ENCODE assay signal across 20 cellular contexts in the genomic region with DNA sequence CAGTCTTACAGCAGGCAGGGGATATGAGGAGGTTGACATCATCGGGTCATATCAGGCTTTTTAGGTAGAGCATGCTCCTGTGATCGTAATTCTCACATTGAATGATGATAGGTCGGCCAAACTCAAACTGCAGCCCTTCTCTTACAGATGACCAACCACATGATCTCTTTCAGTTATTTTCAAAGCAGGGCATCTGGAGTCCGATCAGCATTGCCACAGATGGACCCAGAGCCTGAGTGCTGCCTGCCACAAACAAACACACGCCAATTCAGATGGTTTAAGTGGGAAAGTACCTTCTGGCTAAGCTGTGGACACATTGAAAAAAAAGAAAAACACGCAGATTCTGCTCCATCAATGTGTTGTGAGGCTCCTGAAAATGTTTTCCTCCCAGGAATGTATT. TPM values are rescaled to one million over a fixed set of nuclear protein-coding genes. Genes with fewer than 3 reads are reported as not detected.
A peak's percentile ranks its signal among the peaks of the same experiment; 100 is the strongest.
DNase-seq lines count a peak whose midpoint lies in the region; ATAC-seq and TF ChIP-seq lines count a peak whose summit lies in the region.
"Had no signal": no experiment of that assay in that cellular context is flagged by ENCODE, and none has a peak within 500 bp of the region (broad histone marks: within the 10 kb centered on the region; RNA-seq: fewer than 3 reads in every experiment).

No MANE protein-coding gene starts in this region.

- peaks cover 20% of the 10 kb centered on the region for H3K36me3 ChIP-seq in BLaER1
- no peaks in the 10 kb centered on the region for H3K36me3 ChIP-seq in OCI-LY1 (ENCODE audit: insufficient read depth, low read length)
- no peaks in the 10 kb centered on the region for H3K36me3 ChIP-seq in gastroesophageal sphincter
- no peaks in the 10 kb centered on the region for H3K36me3 ChIP-seq in WERI-Rb-1
- H3K36me3 ChIP-seq: MG63 had no signal

- no peaks in the 10 kb centered on the region for H3K27me3 ChIP-seq in BLaER1
- H3K27me3 ChIP-seq in OCI-LY1 (ENCODE audit: insufficient read depth, low read length): no peaks in the 10 kb centered on the region
- no peaks in the 10 kb centered on the region for H3K27me3 ChIP-seq in gastroesophageal sphincter
- no peaks in the 10 kb centered on the region for H3K27me3 ChIP-seq in WERI-Rb-1 (ENCODE audit: insufficient read depth, low read depth, severe bottlenecking)
- H3K27me3 ChIP-seq: MG63 had no signal

- TF ChIP-seq CTCF in OCI-LY1 (IDR thresholded peaks at IDR 0.05; ENCODE audit: low read length) (no peak), gastroesophageal sphincter (IDR thresholded peaks at IDR 0.05) (no peak), WERI-Rb-1 (IDR thresholded peaks at IDR 0.05; ENCODE audit: low read depth, low read length) (no peak), type B pancreatic cell (conservative IDR thresholded peaks at IDR 0.05) (no peak), nephron progenitor cell (IDR thresholded peaks at IDR 0.05) (no peak)

- no peak overlapping the region; the same call in 1 of the 2 replicates for H3K9ac ChIP-seq in BLaER1
- H3K9ac ChIP-seq in OCI-LY1 (ENCODE audit: low read length): peak overlapping the region; percentile 82

- H2AFZ ChIP-seq in OCI-LY1 (ENCODE audit: low read length): no peak overlapping the region

- H3K27ac Mint-ChIP-seq in type B pancreatic cell (no peak overlapping the region), nephron progenitor cell (no peak overlapping the region)
- H3K27ac Mint-ChIP-seq: HFFc6 had no signal

- no peak for TF ChIP-seq EP300 in gastroesophageal sphincter (IDR thresholded peaks at IDR 0.05)

- H4K20me1 ChIP-seq in BLaER1 (peaks cover 26% of the 10 kb centered on the region), OCI-LY1 (ENCODE audit: insufficient read depth, low read length) (no peaks in the 10 kb centered on the region)

- no peaks in the 10 kb centered on the region for H3K9me2 ChIP-seq in OCI-LY1 (ENCODE audit: low read depth, low read length)

- H3K4me2 ChIP-seq in BLaER1 (peak overlapping the region; percentile 45), OCI-LY1 (ENCODE audit: low read length) (peak overlapping the region; percentile 85)

- no peak for ATAC-seq in gastroesophageal sphincter

- peaks cover 18% of the 10 kb centered on the region; the same call in 1 of the 2 replicates for H3F3A ChIP-seq in OCI-LY1 (ENCODE audit: insufficient read depth, low read length)

- H3K27me3 Mint-ChIP-seq in type B pancreatic cell: peaks cover 18% of the 10 kb centered on the region
- no peaks in the 10 kb centered on the region for H3K27me3 Mint-ChIP-seq in nephron progenitor cell (ENCODE audit: low read depth, poor library complexity)

- H3K36me3 Mint-ChIP-seq in type B pancreatic cell (no peaks in the 10 kb centered on the region), nephron progenitor cell (ENCODE audit: low read depth) (no peaks in the 10 kb centered on the region)

- H3K4me3 ChIP-seq in BLaER1 (no peak overlapping the region), OCI-LY1 (ENCODE audit: low read depth, low read length, poor library complexity, severe bottlenecking) (peak overlapping the region; percentile 71), gastroesophageal sphincter (no peak overlapping the region), WERI-Rb-1 (ENCODE audit: low read depth, low read length) (no peak overlapping the region)
- H3K4me3 ChIP-seq: MG63 had no signal

- peaks cover 4% of the 10 kb centered on the region for H3K4me1 Mint-ChIP-seq in type B pancreatic cell (ENCODE audit: unreplicated experiment)
- no peaks in the 10 kb centered on the region for H3K4me1 Mint-ChIP-seq in nephron progenitor cell

- H3K4me3 Mint-ChIP-seq in type B pancreatic cell: no peak overlapping the region
- H3K4me3 Mint-ChIP-seq in nephron progenitor cell: no peak overlapping the region
- H3K4me3 Mint-ChIP-seq: HFFc6 had no signal

- H3K9me3 Mint-ChIP-seq in type B pancreatic cell: no peaks in the 10 kb centered on the region
- no peaks in the 10 kb centered on the region for H3K9me3 Mint-ChIP-seq in nephron progenitor cell

- H3K27ac ChIP-seq in BLaER1 (peak overlapping the region; percentile 51), OCI-LY1 (ENCODE audit: low read depth, low read length, poor library complexity, severe bottlenecking) (peak overlapping the region; percentile 100), cingulate gyrus (ENCODE audit: low read depth, low read length) (peak overlapping the region; percentile 42), gastroesophageal sphincter (no peak overlapping the region), WERI-Rb-1 (no peak overlapping the region)

- WGBS in gastroesophageal sphincter (ENCODE audit: low coverage in 1 of 2), 2 donors: 82 to 87% methylated on average over 4 to 6 of the region's 6 CpGs

- H3K9me3 ChIP-seq in BLaER1 (no peaks in the 10 kb centered on the region; the same call in 1 of the 2 replicates), OCI-LY1 (ENCODE audit: low read length) (no peaks in the 10 kb centered on the region), gastroesophageal sphincter (no peaks in the 10 kb centered on the region), WERI-Rb-1 (ENCODE audit: severe bottlenecking) (no peaks in the 10 kb centered on the region)
- H3K9me3 ChIP-seq: MG63 had no signal

- TF ChIP-seq POLR2A in gastroesophageal sphincter (IDR thresholded peaks at IDR 0.05): no peak

- peaks cover 76% of the 10 kb centered on the region for H3K4me1 ChIP-seq in BLaER1
- H3K4me1 ChIP-seq in OCI-LY1 (ENCODE audit: insufficient read depth, low read length, severe bottlenecking): peaks cover 100% of the 10 kb centered on the region
- H3K4me1 ChIP-seq in gastroesophageal sphincter: no peaks in the 10 kb centered on the region

- DNase-seq in pons (ENCODE audit: low spot score) (peak; percentile 43), WERI-Rb-1 (no peak), type B pancreatic cell (ENCODE audit: extremely low spot score, unreplicated experiment) (no peak), nephron progenitor cell (no peak)
- DNase-seq: DMS 273 treated with DMSO at 0.1 percent for 48 hours, HFFc6, Karpas-422, MG63, NCI-H1092 treated with DMSO at 0.1 percent for 48 hours, NCI-H1694 treated with DMSO at 0.1 percent for 48 hours, NCI-H345, NCI-H69, RPMI8226, SIG-M5 had no signal

- peaks cover 15% of the 10 kb centered on the region for H3K79me2 ChIP-seq in OCI-LY1 (ENCODE audit: insufficient read depth, low read length)

RNA-seq across cellular contexts. Expression of a gene that starts 31.1 kb away (rescaled TPM):
- 1 to 10 TPM in 2 of 4 donors, under 1 TPM in 2; 0.15 to 1.5 (median 0.78) TPM for total RNA-seq in gastroesophageal sphincter
- total RNA-seq in type B pancreatic cell (ENCODE audit: low replicate concordance): 1.4 and 3.5 TPM in 2 replicates
- total RNA-seq: A172, Daoy, HFFc6 had no signal

Comparison
In these comparisons a context has a peak if more than half of its experiments do, and no peak if none do; other contexts are left out.
1. H3K27ac ChIP-seq: peak in BLaER1 (single experiment), OCI-LY1 (single experiment) and cingulate gyrus (single experiment); none in gastroesophageal sphincter (0 of 4) and WERI-Rb-1 (single experiment).